Comparison of ENCODE assay signal across 8 cellular contexts in the genomic region with DNA sequence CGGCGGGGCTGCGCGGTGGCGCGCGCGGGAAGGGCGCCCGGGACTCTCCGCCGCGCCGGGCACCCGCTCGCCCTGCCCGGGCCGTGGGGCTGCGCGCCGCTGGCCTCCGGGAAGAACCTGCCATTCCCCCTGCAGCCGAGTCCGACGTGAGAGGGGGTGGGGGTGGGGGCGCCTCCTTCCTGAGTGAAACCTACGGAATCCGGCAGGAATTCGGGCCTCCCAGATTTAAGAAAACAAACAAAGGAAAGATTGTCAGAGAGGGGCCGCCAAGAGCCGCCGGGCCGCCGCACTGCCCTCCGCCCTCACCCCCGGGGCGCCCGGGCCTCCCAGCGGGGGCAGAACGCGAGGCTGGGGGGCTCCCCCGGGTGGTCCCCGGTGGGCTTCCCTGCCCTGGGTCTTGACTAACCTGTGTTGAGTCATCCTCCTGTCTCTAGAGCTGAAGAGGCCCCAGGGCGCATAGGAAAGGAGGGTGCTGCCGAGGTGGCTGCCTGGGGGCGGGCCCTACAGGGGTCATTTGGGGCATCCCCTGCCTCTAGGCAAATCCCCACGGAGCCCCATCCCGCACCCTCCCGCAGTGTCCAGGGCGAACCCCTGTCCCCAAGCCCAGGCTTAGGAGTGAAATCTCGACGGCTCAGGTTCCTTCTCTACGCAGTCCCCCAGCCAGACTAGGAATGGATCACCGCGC. TPM values are rescaled to one million over a fixed set of nuclear protein-coding genes. Genes with fewer than 3 reads are reported as not detected.
DNase-seq lines count a peak whose midpoint lies in the region; ATAC-seq and TF ChIP-seq lines count a peak whose summit lies in the region.

No MANE protein-coding gene starts in this region.

- no peaks in the 10 kb centered on the region for H3K36me3 ChIP-seq in mammary epithelial cell (ENCODE audit: insufficient read depth, low read length)
- H3K36me3 ChIP-seq in lower lobe of right lung, result no peaks in the 10 kb centered on the region
- H3K36me3 ChIP-seq in transverse colon, result no peaks in the 10 kb centered on the region

- no peak for TF ChIP-seq EP300 in transverse colon (IDR thresholded peaks at IDR 0.05; ENCODE audit: low read depth)

- H3K27ac ChIP-seq in mammary epithelial cell (ENCODE audit: insufficient read depth, low read depth, low read length), result no peak overlapping the region
- peak overlapping the region; percentile 78 for H3K27ac ChIP-seq in lower lobe of right lung
- peak overlapping the region; percentile 71 to 79 (median 75) for H3K27ac ChIP-seq in transverse colon

- H3K4me3 ChIP-seq in mammary epithelial cell (replicated peaks in 1 of 3; ENCODE audit: insufficient read depth in 1 of 3, low read depth in 2 of 3, low read length in 3 of 3), result no peak overlapping the region
- peak overlapping the region; percentile 46 for H3K4me3 ChIP-seq in lower lobe of right lung
- peak overlapping the region in 3 of 4 donors; percentile 14 to 51 (median 28) for H3K4me3 ChIP-seq in transverse colon

- TF ChIP-seq POLR2A in transverse colon (IDR thresholded peaks at IDR 0.05), result no peak

- WGBS in mammary epithelial cell (ENCODE audit: low coverage, missing lambda C conversion rate), result 35% methylated on average over 6 of the region's 55 CpGs
- 0 to 4% methylated on average over 14 to 52 of the region's 55 CpGs for WGBS in transverse colon (ENCODE audit: low coverage in 1 of 2), 2 donors

- H3K9me3 ChIP-seq in mammary epithelial cell (replicated peaks; ENCODE audit: insufficient read depth, low read length) (no peaks in the 10 kb centered on the region), lower lobe of right lung (no peaks in the 10 kb centered on the region), transverse colon (no peaks in the 10 kb centered on the region)

- no peaks in the 10 kb centered on the region for H3K79me2 ChIP-seq in mammary epithelial cell (ENCODE audit: insufficient read depth, low read length)

- no peaks in the 10 kb centered on the region for H4K20me1 ChIP-seq in mammary epithelial cell (ENCODE audit: insufficient read depth, low read length)

- no peak overlapping the region for H3K9ac ChIP-seq in mammary epithelial cell (ENCODE audit: insufficient read depth, low read length)

- no peak overlapping the region for H2AFZ ChIP-seq in mammary epithelial cell (ENCODE audit: low read depth, low read length)

- dilution Hi-C loops in mammary epithelial cell (cut with HindIII; ENCODE audit: low sequenced_read_pairs), result no loop called here

- intact Hi-C loops in mammary epithelial cell (cut with micrococcal nuclease) (no loop called here), lower lobe of right lung (cut with DNase I) (no loop called here), transverse colon (cut with DNase I; ENCODE audit: low total_unique reads) (loop anchor here (2.0 to 5.0 kb wide), 2 partner anchors 43 to 77 kb away; a partner anchor contains a TSS)

- TF ChIP-seq CTCF in mammary epithelial cell (conservative IDR thresholded peaks at IDR 0.05 in 1 of 2, IDR thresholded peaks at IDR 0.05 in 1 of 2; ENCODE audit: extremely low read depth in 1 of 2, insufficient read depth in 1 of 2, low read depth in 1 of 2, low read length in 2 of 2), result no peak
- TF ChIP-seq CTCF in lower lobe of right lung (IDR thresholded peaks at IDR 0.05), result no peak
- no peak for TF ChIP-seq CTCF in transverse colon (IDR thresholded peaks at IDR 0.05)

- H3K27me3 ChIP-seq in mammary epithelial cell (ENCODE audit: insufficient read depth, low read length) (peaks cover 13% of the 10 kb centered on the region), lower lobe of right lung (ENCODE audit: low read depth) (peaks cover 41% of the 10 kb centered on the region), transverse colon (peaks cover 30% of the 10 kb centered on the region)

- peaks cover 9% of the 10 kb centered on the region for H3K4me1 ChIP-seq in mammary epithelial cell (ENCODE audit: insufficient read depth, low read length)
- H3K4me1 ChIP-seq in lower lobe of right lung, result peaks cover 36% of the 10 kb centered on the region
- H3K4me1 ChIP-seq in transverse colon, result peaks cover 6 to 28% (median 23%) of the 10 kb centered on the region in 4 donors

- in situ Hi-C loops in mammary epithelial cell (cut with MboI; ENCODE audit: low sequenced_read_pairs in 2 of 2) (no loop called here), transverse colon (cut with MboI; ENCODE audit: low pct_ligation_motif_present in 1 of 4, low pct_unique_long_range_greater_than_20kb in 1 of 4, low sequenced_read_pairs in 3 of 4) (no loop called here)

- peak overlapping the region; percentile 42 for H3K4me2 ChIP-seq in mammary epithelial cell (ENCODE audit: insufficient read depth, low read depth, low read length)

- BruUV-seq in mammary epithelial cell (replicated peaks; lab: Mats Ljungman, UMichigan), result no TSS peak

- ATAC-seq in HG03432 (IDR thresholded peaks at IDR 0.05; ENCODE audit: unreplicated experiment) (peak; percentile 46), lower lobe of right lung (peak; percentile 46 to 78)

- CTCF ChIA-PET in mammary epithelial cell (lab: Charles Lee; ENCODE audit: low non-redundant PET), result no interaction called here

- DNase-seq in Daoy (ENCODE audit: low read depth) (peak; percentile 80), mammary epithelial cell (peak; percentile 16), lower lobe of right lung (no peak), transverse colon (no peak), dedifferentiated amniotic fluid mesenchymal stem cell (ENCODE audit: extremely low spot score) (no peak), HUDEP-2 (lab: John Stamatoyannopoulos, UW; ENCODE audit: unreplicated experiment in 76 of 76) (no peak)
- DNase-seq in activated naive CD4-positive, alpha-beta T cell treated with Interleukin-2 at 50 U/mL for 16 hours, result no peak

RNA-seq across cellular contexts. Expression of a gene that starts 42.2 kb away (rescaled TPM):
- 3.0 and 3.7 TPM in 2 replicates for total RNA-seq in Daoy (2014; rRNA removed; shearing (Covaris generic))
- total RNA-seq in mammary epithelial cell, result 10 to 100 TPM in 1 of 2 donors, 1 to 10 TPM in 1; 5.0 to 19.2 TPM
- 5.7 TPM for polyA plus RNA-seq in mammary epithelial cell
- polyA minus RNA-seq in mammary epithelial cell, result 8.4 TPM
- total RNA-seq in lower lobe of right lung, result 30.0 TPM
- total RNA-seq in transverse colon, result 10 to 100 TPM; 13.8 to 45.6 (median 17.2) TPM

Comparison
In these comparisons a context has a peak if more than half of its experiments do, and no peak if none do; other contexts are left out.
1. DNase-seq: peak in Daoy (single experiment) and mammary epithelial cell (single experiment); none in lower lobe of right lung (single experiment), transverse colon (single experiment), dedifferentiated amniotic fluid mesenchymal stem cell (single experiment), HUDEP-2 (0 of 76) and activated naive CD4-positive, alpha-beta T cell treated with Interleukin-2 at 50 U/mL for 16 hours (single experiment).
2. H3K4me3 ChIP-seq: peak in lower lobe of right lung (single experiment) and transverse colon (3 of 4); none in mammary epithelial cell (0 of 3).